In genomic region chr6:130896249-130896648, GRCh38 we compare ENCODE assay signal across 19 cellular contexts.
"Had no signal": no experiment of that assay in that cellular context is flagged by ENCODE, and none has a peak within 500 bp of the region (broad histone marks: within the 10 kb centered on the region; RNA-seq: fewer than 3 reads in every experiment).

No MANE protein-coding gene starts in this region.

- H3K4me3 Mint-ChIP-seq: effector memory CD8-positive, alpha-beta T cell; stimulated activated naive CD8-positive, alpha-beta T cell treated with anti-CD3 and anti-CD28 coated beads, Interleukin-15, Interleukin-2, amounts not matched to agents 100 ng/mL and 50 ng/mL, for 24 hours; T-helper 1 cell treated with Interleukin-12 subunit alpha and Interleukin-12 subunit beta and Interleukin-4 antibody, amounts not matched to agents 30 μg/mL and 1 μg/mL, for 36 hours had no signal

- H3K4me1 ChIP-seq: foreskin keratinocyte, left lung, prostate gland, suprapubic skin had no signal

- H3K27me3 ChIP-seq: foreskin keratinocyte, left lung, suprapubic skin had no signal

- H3K9me3 Mint-ChIP-seq: effector memory CD8-positive, alpha-beta T cell; stimulated activated naive CD8-positive, alpha-beta T cell treated with anti-CD3 and anti-CD28 coated beads, Interleukin-15, Interleukin-2, amounts not matched to agents 100 ng/mL and 50 ng/mL, for 24 hours; T-helper 1 cell treated with Interleukin-12 subunit alpha and Interleukin-12 subunit beta and Interleukin-4 antibody, amounts not matched to agents 30 μg/mL and 1 μg/mL, for 36 hours had no signal

- H3K27ac Mint-ChIP-seq: effector memory CD8-positive, alpha-beta T cell; stimulated activated naive CD8-positive, alpha-beta T cell treated with anti-CD3 and anti-CD28 coated beads, Interleukin-15, Interleukin-2, amounts not matched to agents 100 ng/mL and 50 ng/mL, for 24 hours; T-helper 1 cell treated with Interleukin-12 subunit alpha and Interleukin-12 subunit beta and Interleukin-4 antibody, amounts not matched to agents 30 μg/mL and 1 μg/mL, for 36 hours had no signal

- H3K9me3 ChIP-seq: left lung, prostate gland, suprapubic skin had no signal

- H3K27ac ChIP-seq: foreskin keratinocyte, left lung, prostate gland, skin epidermis, suprapubic skin had no signal

- DNase-seq: activated CD4-positive, alpha-beta T cell treated with anti-CD3 and anti-CD28 coated beads, Interleukin-2, amount 50 U/mL, for 1 hour; activated CD4-positive, CD25-positive, alpha-beta regulatory T cell treated with anti-CD3 and anti-CD28 coated beads, Interleukin-2, amount 50 U/mL, for 72 hours; activated CD8-positive, alpha-beta memory T cell treated with anti-CD3 and anti-CD28 coated beads, Interleukin-2, amount 50 U/mL, for 4 hours; activated effector memory CD4-positive, alpha-beta T cell treated with Interleukin-2 at 50 U/mL for 16 hours; activated naive CD4-positive, alpha-beta T cell treated with anti-CD3 and anti-CD28 coated beads, Interleukin-2, amount 50 U/mL, for 16 hours; activated T-cell treated with anti-CD3 and anti-CD28 coated beads, Interleukin-2, amount 50 U/mL, for 48 hours; dermis blood vessel endothelial cell; effector memory CD8-positive, alpha-beta T cell; foreskin keratinocyte; glutamatergic neuron; left lung; midbrain; right cardiac atrium; trophoblast cell had no signal

- H3K36me3 ChIP-seq: prostate gland had no signal

- ATAC-seq: effector memory CD8-positive, alpha-beta T cell; foreskin keratinocyte; left lung had no signal

- H3K4me3 ChIP-seq: left lung, prostate gland, skin epidermis, suprapubic skin had no signal

- H3K27me3 Mint-ChIP-seq: effector memory CD8-positive, alpha-beta T cell; stimulated activated naive CD8-positive, alpha-beta T cell treated with anti-CD3 and anti-CD28 coated beads, Interleukin-15, Interleukin-2, amounts not matched to agents 100 ng/mL and 50 ng/mL, for 24 hours had no signal
